13 cellular contexts compared by ENCODE assay signal in genomic region chr12:5246196-5246595, GRCh38.
"Had no signal": no experiment of that assay in that cellular context is flagged by ENCODE, and none has a peak within 500 bp of the region (broad histone marks: within the 10 kb centered on the region; RNA-seq: fewer than 3 reads in every experiment).

No MANE protein-coding gene starts in this region.

- H3K4me3 Mint-ChIP-seq: activated CD4-positive, alpha-beta memory T cell treated with anti-CD3 and anti-CD28 coated beads, Interleukin-2, amount 10 ng/mL, durations not matched to agents 7 days and 5 days; activated CD4-positive, alpha-beta T cell treated with anti-CD3 and anti-CD28 coated beads for 36 hours; activated T-cell treated with anti-CD3 and anti-CD28 coated beads, Interleukin-2, amount 50 U/mL, for 4 hours; stimulated activated naive CD8-positive, alpha-beta T cell treated with anti-CD3 and anti-CD28 coated beads, Interleukin-15, amount 100 ng/mL, for 72 hours had no signal

- H3K27me3 ChIP-seq: ovary had no signal

- H3K27ac Mint-ChIP-seq: activated CD4-positive, alpha-beta memory T cell treated with anti-CD3 and anti-CD28 coated beads, Interleukin-2, amount 10 ng/mL, durations not matched to agents 7 days and 5 days; activated CD4-positive, alpha-beta T cell treated with anti-CD3 and anti-CD28 coated beads for 36 hours; stimulated activated naive CD8-positive, alpha-beta T cell treated with anti-CD3 and anti-CD28 coated beads, Interleukin-15, amount 100 ng/mL, for 72 hours had no signal

- H3K4me1 Mint-ChIP-seq: activated CD4-positive, alpha-beta memory T cell treated with anti-CD3 and anti-CD28 coated beads, Interleukin-2, amount 10 ng/mL, durations not matched to agents 7 days and 5 days; activated CD4-positive, alpha-beta T cell treated with anti-CD3 and anti-CD28 coated beads for 36 hours; stimulated activated naive CD8-positive, alpha-beta T cell treated with anti-CD3 and anti-CD28 coated beads, Interleukin-15, amount 100 ng/mL, for 72 hours had no signal

- H3K9me3 Mint-ChIP-seq: activated CD4-positive, alpha-beta memory T cell treated with anti-CD3 and anti-CD28 coated beads, Interleukin-2, amount 10 ng/mL, durations not matched to agents 7 days and 5 days; activated T-cell treated with anti-CD3 and anti-CD28 coated beads, Interleukin-2, amount 50 U/mL, for 4 hours had no signal

- DNase-seq: activated CD4-positive, alpha-beta memory T cell treated with anti-CD3 and anti-CD28 coated beads, Interleukin-2, amount 10 ng/mL, durations not matched to agents 7 days and 5 days; activated CD4-positive, alpha-beta T cell treated with anti-CD3 and anti-CD28 coated beads for 36 hours; activated effector memory CD4-positive, alpha-beta T cell treated with Interleukin-2 at 50 U/mL for 16 hours; activated naive CD4-positive, alpha-beta T cell treated with anti-CD3 and anti-CD28 coated beads, Interleukin-2, amount 50 U/mL, for 16 hours; activated T-cell treated with anti-CD3 and anti-CD28 coated beads, Interleukin-2, amount 50 U/mL, for 4 hours; head of caudate nucleus; ovary; stimulated activated CD4-positive, alpha-beta T cell treated with anti-CD3 and anti-CD28 coated beads, Interleukin-1b, Interleukin-23, amount 100 ng/mL, for 48 hours; stimulated activated naive CD8-positive, alpha-beta T cell treated with anti-CD3 and anti-CD28 coated beads, Interleukin-15, amount 100 ng/mL, for 72 hours; T-helper 1 cell; T1000; WERI-Rb-1 had no signal

- H3K4me3 ChIP-seq: ovary, thoracic aorta had no signal

- ATAC-seq: activated CD4-positive, alpha-beta T cell treated with anti-CD3 and anti-CD28 coated beads for 36 hours; activated T-cell treated with anti-CD3 and anti-CD28 coated beads, Interleukin-2, amount 50 U/mL, for 4 hours; stimulated activated naive CD8-positive, alpha-beta T cell treated with anti-CD3 and anti-CD28 coated beads, Interleukin-15, amount 100 ng/mL, for 72 hours had no signal

- H3K9me3 ChIP-seq: ovary, thoracic aorta had no signal

- H3K27me3 Mint-ChIP-seq: activated CD4-positive, alpha-beta memory T cell treated with anti-CD3 and anti-CD28 coated beads, Interleukin-2, amount 10 ng/mL, durations not matched to agents 7 days and 5 days had no signal

- H3K27ac ChIP-seq: ovary, thoracic aorta, WERI-Rb-1 had no signal

- H3K36me3 ChIP-seq: ovary, thoracic aorta, WERI-Rb-1 had no signal
